Comparison of ENCODE assay signal across 21 cellular contexts in the genomic region with DNA sequence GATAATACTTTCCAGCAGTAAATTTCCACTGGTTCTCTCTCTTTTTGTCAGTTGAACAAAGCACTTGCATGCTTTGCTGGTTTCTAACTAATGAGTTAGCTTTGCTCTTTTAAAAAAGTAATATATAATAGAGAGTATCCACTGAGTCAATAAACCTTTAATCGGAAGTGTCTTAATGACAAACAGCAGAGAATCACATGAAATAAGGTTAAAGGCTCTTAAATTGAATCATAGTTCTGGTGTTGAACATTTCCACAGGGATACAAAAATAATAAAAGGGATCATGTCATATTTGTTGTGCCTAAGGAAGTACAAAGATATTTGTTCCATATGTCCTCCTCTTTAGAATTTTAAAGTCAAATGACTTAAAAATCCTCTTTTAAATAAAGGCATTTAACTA.
"Had no signal": no experiment of that assay in that cellular context is flagged by ENCODE, and none has a peak within 500 bp of the region (broad histone marks: within the 10 kb centered on the region; RNA-seq: fewer than 3 reads in every experiment).

No MANE protein-coding gene starts in this region.

- H3K4me3 Mint-ChIP-seq: activated T-cell treated with anti-CD3 and anti-CD28 coated beads, Interleukin-2, amount 50 U/mL, for 72 hours; immature natural killer cell; nephron progenitor cell; stimulated activated naive CD8-positive, alpha-beta T cell treated with anti-CD3 and anti-CD28 coated beads, Interleukin-15, Interleukin-2, amounts not matched to agents 100 ng/mL and 50 ng/mL, for 24 hours had no signal

- H3K27ac ChIP-seq: cardiac muscle cell, dorsolateral prefrontal cortex, gastrocnemius medialis, heart right ventricle, transverse colon, vagina, WERI-Rb-1 had no signal

- H3K9me3 Mint-ChIP-seq: stimulated activated naive CD8-positive, alpha-beta T cell treated with anti-CD3 and anti-CD28 coated beads, Interleukin-15, Interleukin-2, amounts not matched to agents 100 ng/mL and 50 ng/mL, for 24 hours had no signal

- H3K4me3 ChIP-seq: cardiac muscle cell, dorsolateral prefrontal cortex, gastrocnemius medialis, heart right ventricle, transverse colon, vagina had no signal

- H3K27ac Mint-ChIP-seq: activated T-cell treated with anti-CD3 and anti-CD28 coated beads, Interleukin-2, amount 50 U/mL, for 72 hours; immature natural killer cell; stimulated activated naive CD8-positive, alpha-beta T cell treated with anti-CD3 and anti-CD28 coated beads, Interleukin-15, Interleukin-2, amounts not matched to agents 100 ng/mL and 50 ng/mL, for 24 hours had no signal

- DNase-seq: activated CD4-positive, alpha-beta T cell treated with anti-CD3 and anti-CD28 coated beads for 1 hour; activated effector memory CD4-positive, alpha-beta T cell treated with anti-CD3 and anti-CD28 coated beads, Interleukin-2, amount 50 U/mL, for 16 hours; activated naive CD4-positive, alpha-beta T cell treated with anti-CD3 and anti-CD28 coated beads, Interleukin-2, amount 50 U/mL, for 16 hours; activated T-cell treated with anti-CD3 and anti-CD28 coated beads, Interleukin-2, amount 50 U/mL, for 72 hours; dorsolateral prefrontal cortex; erythroblast; gastrocnemius medialis; heart right ventricle; immature natural killer cell; left ventricle myocardium superior; mesendoderm; nephron progenitor cell; nucleus accumbens; stimulated activated CD4-positive, alpha-beta T cell treated with anti-CD3 and anti-CD28 coated beads, Interleukin-15, amount 100 ng/mL, for 24 hours; stimulated activated CD4-positive, alpha-beta T cell treated with anti-CD3 and anti-CD28 coated beads, Interleukin-2, amount 100 ng/mL, for 48 hours; SW 1271; transverse colon; WERI-Rb-1 had no signal

- ATAC-seq: activated T-cell treated with anti-CD3 and anti-CD28 coated beads, Interleukin-2, amount 50 U/mL, for 72 hours; gastrocnemius medialis; heart right ventricle; left ventricle myocardium superior had no signal

- H3K9me3 ChIP-seq: gastrocnemius medialis, heart right ventricle, transverse colon, vagina had no signal

- H3K36me3 ChIP-seq: cardiac muscle cell, gastrocnemius medialis, heart right ventricle, transverse colon, vagina, WERI-Rb-1 had no signal

- H3K4me1 Mint-ChIP-seq: immature natural killer cell, nephron progenitor cell had no signal

- H3K27me3 Mint-ChIP-seq: stimulated activated naive CD8-positive, alpha-beta T cell treated with anti-CD3 and anti-CD28 coated beads, Interleukin-15, Interleukin-2, amounts not matched to agents 100 ng/mL and 50 ng/mL, for 24 hours had no signal

- H3K27me3 ChIP-seq: cardiac muscle cell, dorsolateral prefrontal cortex, gastrocnemius medialis, heart right ventricle, transverse colon, vagina had no signal

- H3K4me1 ChIP-seq: gastrocnemius medialis, heart right ventricle, transverse colon, vagina had no signal

- H3K36me3 Mint-ChIP-seq: immature natural killer cell had no signal
